Comparison of ENCODE assay signal across 1 cellular context in the genomic region with DNA sequence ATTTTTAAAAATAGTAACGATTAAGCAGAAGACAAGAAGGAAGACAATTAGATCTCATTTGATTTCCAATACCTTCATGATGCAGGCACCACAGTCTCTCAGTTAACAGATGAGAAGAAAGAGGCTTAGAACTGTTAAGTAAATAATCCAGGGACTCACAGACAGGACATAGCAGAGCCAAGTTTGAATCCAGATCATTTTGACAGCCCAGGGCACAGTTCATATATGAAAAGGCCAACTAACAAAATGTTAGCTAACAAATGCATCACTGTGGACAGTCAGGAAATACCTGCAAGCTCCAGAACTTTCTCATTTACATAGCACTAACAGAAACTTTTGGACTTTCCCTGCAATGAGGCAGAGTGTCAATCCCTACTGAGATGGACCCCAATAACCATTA.
TF ChIP-seq lines count a peak whose summit lies in the region.

No MANE protein-coding gene starts in this region.

TF ChIP-seq in HepG2, 621 proteins besides CTCF, POLR2A, EP300 and RAD21 (continued from another document and continues in another):
- TF ChIP-seq, protein P1, sequence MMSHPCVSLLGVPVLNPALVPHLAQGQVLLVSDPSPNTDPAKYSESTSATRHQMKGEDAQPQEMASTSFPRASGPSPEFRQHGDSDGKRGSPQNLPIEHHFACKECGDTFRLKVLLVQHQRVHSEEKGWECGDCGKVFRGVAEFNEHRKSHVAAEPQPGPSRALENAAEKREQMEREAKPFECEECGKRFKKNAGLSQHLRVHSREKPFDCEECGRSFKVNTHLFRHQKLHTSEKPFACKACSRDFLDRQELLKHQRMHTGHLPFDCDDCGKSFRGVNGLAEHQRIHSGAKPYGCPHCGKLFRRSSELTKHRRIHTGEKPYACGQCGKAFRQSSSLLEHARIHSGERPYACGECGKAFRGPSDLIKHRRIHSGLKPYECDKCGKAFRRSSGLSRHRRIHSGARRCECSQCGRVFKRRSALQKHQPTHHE (CRISPR knock-in tag; IDR thresholded peaks at IDR 0.05; ENCODE audit: borderline replicate concordance) = no peak
- TF ChIP-seq, protein P2, sequence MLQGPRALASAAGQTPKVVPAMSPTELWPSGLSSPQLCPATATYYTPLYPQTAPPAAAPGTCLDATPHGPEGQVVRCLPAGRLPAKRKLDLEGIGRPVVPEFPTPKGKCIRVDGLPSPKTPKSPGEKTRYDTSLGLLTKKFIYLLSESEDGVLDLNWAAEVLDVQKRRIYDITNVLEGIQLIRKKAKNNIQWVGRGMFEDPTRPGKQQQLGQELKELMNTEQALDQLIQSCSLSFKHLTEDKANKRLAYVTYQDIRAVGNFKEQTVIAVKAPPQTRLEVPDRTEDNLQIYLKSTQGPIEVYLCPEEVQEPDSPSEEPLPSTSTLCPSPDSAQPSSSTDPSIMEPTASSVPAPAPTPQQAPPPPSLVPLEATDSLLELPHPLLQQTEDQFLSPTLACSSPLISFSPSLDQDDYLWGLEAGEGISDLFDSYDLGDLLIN (CRISPR knock-in tag; IDR thresholded peaks at IDR 0.05; ENCODE audit: borderline replicate concordance) = no peak
- TF ChIP-seq, protein P3, sequence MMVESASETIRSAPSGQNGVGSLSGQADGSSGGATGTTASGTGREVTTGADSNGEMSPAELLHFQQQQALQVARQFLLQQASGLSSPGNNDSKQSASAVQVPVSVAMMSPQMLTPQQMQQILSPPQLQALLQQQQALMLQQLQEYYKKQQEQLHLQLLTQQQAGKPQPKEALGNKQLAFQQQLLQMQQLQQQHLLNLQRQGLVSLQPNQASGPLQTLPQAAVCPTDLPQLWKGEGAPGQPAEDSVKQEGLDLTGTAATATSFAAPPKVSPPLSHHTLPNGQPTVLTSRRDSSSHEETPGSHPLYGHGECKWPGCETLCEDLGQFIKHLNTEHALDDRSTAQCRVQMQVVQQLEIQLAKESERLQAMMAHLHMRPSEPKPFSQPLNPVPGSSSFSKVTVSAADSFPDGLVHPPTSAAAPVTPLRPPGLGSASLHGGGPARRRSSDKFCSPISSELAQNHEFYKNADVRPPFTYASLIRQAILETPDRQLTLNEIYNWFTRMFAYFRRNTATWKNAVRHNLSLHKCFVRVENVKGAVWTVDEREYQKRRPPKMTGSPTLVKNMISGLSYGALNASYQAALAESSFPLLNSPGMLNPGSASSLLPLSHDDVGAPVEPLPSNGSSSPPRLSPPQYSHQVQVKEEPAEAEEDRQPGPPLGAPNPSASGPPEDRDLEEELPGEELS (CRISPR knock-in tag; IDR thresholded peaks at IDR 0.05) = 0 out of 2 replicates have a peak, but pooled peaks have one; percentile 12
- no peak for TF ChIP-seq FOXJ3 (CRISPR knock-in tag; IDR thresholded peaks at IDR 0.05; ENCODE audit: borderline replicate concordance)
- TF ChIP-seq, protein P4, sequence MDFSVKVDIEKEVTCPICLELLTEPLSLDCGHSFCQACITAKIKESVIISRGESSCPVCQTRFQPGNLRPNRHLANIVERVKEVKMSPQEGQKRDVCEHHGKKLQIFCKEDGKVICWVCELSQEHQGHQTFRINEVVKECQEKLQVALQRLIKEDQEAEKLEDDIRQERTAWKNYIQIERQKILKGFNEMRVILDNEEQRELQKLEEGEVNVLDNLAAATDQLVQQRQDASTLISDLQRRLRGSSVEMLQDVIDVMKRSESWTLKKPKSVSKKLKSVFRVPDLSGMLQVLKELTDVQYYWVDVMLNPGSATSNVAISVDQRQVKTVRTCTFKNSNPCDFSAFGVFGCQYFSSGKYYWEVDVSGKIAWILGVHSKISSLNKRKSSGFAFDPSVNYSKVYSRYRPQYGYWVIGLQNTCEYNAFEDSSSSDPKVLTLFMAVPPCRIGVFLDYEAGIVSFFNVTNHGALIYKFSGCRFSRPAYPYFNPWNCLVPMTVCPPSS (IDR thresholded peaks at IDR 0.05) = no peak
- no peak for TF ChIP-seq GPN1 (CRISPR knock-in tag; IDR thresholded peaks at IDR 0.05; ENCODE audit: borderline replicate concordance)
- TF ChIP-seq, protein P5, sequence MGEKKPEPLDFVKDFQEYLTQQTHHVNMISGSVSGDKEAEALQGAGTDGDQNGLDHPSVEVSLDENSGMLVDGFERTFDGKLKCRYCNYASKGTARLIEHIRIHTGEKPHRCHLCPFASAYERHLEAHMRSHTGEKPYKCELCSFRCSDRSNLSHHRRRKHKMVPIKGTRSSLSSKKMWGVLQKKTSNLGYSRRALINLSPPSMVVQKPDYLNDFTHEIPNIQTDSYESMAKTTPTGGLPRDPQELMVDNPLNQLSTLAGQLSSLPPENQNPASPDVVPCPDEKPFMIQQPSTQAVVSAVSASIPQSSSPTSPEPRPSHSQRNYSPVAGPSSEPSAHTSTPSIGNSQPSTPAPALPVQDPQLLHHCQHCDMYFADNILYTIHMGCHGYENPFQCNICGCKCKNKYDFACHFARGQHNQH (CRISPR knock-in tag; IDR thresholded peaks at IDR 0.05) = no peak
- TF ChIP-seq, protein P6, sequence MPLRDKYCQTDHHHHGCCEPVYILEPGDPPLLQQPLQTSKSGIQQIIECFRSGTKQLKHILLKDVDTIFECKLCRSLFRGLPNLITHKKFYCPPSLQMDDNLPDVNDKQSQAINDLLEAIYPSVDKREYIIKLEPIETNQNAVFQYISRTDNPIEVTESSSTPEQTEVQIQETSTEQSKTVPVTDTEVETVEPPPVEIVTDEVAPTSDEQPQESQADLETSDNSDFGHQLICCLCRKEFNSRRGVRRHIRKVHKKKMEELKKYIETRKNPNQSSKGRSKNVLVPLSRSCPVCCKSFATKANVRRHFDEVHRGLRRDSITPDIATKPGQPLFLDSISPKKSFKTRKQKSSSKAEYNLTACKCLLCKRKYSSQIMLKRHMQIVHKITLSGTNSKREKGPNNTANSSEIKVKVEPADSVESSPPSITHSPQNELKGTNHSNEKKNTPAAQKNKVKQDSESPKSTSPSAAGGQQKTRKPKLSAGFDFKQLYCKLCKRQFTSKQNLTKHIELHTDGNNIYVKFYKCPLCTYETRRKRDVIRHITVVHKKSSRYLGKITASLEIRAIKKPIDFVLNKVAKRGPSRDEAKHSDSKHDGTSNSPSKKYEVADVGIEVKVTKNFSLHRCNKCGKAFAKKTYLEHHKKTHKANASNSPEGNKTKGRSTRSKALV (CRISPR knock-in tag; IDR thresholded peaks at IDR 0.05) = no peak
- TF ChIP-seq, protein P7, sequence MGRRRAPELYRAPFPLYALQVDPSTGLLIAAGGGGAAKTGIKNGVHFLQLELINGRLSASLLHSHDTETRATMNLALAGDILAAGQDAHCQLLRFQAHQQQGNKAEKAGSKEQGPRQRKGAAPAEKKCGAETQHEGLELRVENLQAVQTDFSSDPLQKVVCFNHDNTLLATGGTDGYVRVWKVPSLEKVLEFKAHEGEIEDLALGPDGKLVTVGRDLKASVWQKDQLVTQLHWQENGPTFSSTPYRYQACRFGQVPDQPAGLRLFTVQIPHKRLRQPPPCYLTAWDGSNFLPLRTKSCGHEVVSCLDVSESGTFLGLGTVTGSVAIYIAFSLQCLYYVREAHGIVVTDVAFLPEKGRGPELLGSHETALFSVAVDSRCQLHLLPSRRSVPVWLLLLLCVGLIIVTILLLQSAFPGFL (CRISPR knock-in tag; IDR thresholded peaks at IDR 0.05) = no peak
- no peak for TF ChIP-seq ZNF138 (CRISPR knock-in tag; IDR thresholded peaks at IDR 0.05; ENCODE audit: low read depth)
- no peak for TF ChIP-seq SIX4 (CRISPR knock-in tag; IDR thresholded peaks at IDR 0.05)
- TF ChIP-seq PITX1 (CRISPR knock-in tag; IDR thresholded peaks at IDR 0.05) = no peak
- no peak for TF ChIP-seq HNRNPL (IDR thresholded peaks at IDR 0.05; ENCODE audit: low read depth, low read length)
- TF ChIP-seq, protein P8, sequence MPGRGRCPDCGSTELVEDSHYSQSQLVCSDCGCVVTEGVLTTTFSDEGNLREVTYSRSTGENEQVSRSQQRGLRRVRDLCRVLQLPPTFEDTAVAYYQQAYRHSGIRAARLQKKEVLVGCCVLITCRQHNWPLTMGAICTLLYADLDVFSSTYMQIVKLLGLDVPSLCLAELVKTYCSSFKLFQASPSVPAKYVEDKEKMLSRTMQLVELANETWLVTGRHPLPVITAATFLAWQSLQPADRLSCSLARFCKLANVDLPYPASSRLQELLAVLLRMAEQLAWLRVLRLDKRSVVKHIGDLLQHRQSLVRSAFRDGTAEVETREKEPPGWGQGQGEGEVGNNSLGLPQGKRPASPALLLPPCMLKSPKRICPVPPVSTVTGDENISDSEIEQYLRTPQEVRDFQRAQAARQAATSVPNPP (CRISPR knock-in tag; IDR thresholded peaks at IDR 0.05) = no peak
- no peak for TF ChIP-seq FOXO1 (CRISPR knock-in tag; IDR thresholded peaks at IDR 0.05)
- TF ChIP-seq SALL2 (CRISPR knock-in tag; IDR thresholded peaks at IDR 0.05) = no peak
- no peak for TF ChIP-seq SOX13 (IDR thresholded peaks at IDR 0.05)
- peak in 1 of 2 experiments; percentile 29; a peak in 1 of 4 replicates for TF ChIP-seq SOX13 (CRISPR knock-in tag; conservative IDR thresholded peaks at IDR 0.05 in 1 of 2, IDR thresholded peaks at IDR 0.05 in 1 of 2)
- TF ChIP-seq ZNF34 (CRISPR knock-in tag; IDR thresholded peaks at IDR 0.05; ENCODE audit: borderline replicate concordance) = no peak
- TF ChIP-seq, protein P9, sequence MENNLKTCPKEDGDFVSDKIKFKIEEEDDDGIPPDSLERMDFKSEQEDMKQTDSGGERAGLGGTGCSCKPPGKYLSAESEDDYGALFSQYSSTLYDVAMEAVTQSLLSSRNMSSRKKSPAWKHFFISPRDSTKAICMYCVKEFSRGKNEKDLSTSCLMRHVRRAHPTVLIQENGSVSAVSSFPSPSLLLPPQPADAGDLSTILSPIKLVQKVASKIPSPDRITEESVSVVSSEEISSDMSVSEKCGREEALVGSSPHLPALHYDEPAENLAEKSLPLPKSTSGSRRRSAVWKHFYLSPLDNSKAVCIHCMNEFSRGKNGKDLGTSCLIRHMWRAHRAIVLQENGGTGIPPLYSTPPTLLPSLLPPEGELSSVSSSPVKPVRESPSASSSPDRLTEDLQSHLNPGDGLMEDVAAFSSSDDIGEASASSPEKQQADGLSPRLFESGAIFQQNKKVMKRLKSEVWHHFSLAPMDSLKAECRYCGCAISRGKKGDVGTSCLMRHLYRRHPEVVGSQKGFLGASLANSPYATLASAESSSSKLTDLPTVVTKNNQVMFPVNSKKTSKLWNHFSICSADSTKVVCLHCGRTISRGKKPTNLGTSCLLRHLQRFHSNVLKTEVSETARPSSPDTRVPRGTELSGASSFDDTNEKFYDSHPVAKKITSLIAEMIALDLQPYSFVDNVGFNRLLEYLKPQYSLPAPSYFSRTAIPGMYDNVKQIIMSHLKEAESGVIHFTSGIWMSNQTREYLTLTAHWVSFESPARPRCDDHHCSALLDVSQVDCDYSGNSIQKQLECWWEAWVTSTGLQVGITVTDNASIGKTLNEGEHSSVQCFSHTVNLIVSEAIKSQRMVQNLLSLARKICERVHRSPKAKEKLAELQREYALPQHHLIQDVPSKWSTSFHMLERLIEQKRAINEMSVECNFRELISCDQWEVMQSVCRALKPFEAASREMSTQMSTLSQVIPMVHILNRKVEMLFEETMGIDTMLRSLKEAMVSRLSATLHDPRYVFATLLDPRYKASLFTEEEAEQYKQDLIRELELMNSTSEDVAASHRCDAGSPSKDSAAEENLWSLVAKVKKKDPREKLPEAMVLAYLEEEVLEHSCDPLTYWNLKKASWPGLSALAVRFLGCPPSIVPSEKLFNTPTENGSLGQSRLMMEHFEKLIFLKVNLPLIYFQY (CRISPR knock-in tag; IDR thresholded peaks at IDR 0.05; ENCODE audit: borderline replicate concordance) = no peak
- TF ChIP-seq, protein P10, sequence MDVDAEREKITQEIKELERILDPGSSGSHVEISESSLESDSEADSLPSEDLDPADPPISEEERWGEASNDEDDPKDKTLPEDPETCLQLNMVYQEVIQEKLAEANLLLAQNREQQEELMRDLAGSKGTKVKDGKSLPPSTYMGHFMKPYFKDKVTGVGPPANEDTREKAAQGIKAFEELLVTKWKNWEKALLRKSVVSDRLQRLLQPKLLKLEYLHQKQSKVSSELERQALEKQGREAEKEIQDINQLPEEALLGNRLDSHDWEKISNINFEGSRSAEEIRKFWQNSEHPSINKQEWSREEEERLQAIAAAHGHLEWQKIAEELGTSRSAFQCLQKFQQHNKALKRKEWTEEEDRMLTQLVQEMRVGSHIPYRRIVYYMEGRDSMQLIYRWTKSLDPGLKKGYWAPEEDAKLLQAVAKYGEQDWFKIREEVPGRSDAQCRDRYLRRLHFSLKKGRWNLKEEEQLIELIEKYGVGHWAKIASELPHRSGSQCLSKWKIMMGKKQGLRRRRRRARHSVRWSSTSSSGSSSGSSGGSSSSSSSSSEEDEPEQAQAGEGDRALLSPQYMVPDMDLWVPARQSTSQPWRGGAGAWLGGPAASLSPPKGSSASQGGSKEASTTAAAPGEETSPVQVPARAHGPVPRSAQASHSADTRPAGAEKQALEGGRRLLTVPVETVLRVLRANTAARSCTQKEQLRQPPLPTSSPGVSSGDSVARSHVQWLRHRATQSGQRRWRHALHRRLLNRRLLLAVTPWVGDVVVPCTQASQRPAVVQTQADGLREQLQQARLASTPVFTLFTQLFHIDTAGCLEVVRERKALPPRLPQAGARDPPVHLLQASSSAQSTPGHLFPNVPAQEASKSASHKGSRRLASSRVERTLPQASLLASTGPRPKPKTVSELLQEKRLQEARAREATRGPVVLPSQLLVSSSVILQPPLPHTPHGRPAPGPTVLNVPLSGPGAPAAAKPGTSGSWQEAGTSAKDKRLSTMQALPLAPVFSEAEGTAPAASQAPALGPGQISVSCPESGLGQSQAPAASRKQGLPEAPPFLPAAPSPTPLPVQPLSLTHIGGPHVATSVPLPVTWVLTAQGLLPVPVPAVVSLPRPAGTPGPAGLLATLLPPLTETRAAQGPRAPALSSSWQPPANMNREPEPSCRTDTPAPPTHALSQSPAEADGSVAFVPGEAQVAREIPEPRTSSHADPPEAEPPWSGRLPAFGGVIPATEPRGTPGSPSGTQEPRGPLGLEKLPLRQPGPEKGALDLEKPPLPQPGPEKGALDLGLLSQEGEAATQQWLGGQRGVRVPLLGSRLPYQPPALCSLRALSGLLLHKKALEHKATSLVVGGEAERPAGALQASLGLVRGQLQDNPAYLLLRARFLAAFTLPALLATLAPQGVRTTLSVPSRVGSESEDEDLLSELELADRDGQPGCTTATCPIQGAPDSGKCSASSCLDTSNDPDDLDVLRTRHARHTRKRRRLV (CRISPR knock-in tag; IDR thresholded peaks at IDR 0.05) = 0 out of 2 replicates have a peak, but pooled peaks have one; percentile 32
- TF ChIP-seq, protein P11, sequence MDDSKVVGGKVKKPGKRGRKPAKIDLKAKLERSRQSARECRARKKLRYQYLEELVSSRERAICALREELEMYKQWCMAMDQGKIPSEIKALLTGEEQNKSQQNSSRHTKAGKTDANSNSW (CRISPR knock-in tag; IDR thresholded peaks at IDR 0.05; ENCODE audit: borderline replicate concordance) = no peak
- peak; percentile 86; the same call in 1 of the 2 replicates for TF ChIP-seq ZNF264 (CRISPR knock-in tag; IDR thresholded peaks at IDR 0.05)
